In genomic region chr2:178477443-178478099, GRCh38 we compare ENCODE assay signal across 8 cellular contexts. TPM values are rescaled to one million over a fixed set of nuclear protein-coding genes. Genes with fewer than 3 reads are reported as not detected.
DNase-seq lines count a peak whose midpoint lies in the region; ATAC-seq and TF ChIP-seq lines count a peak whose summit lies in the region.

No MANE protein-coding gene starts in this region.

- H3K4me3 Mint-ChIP-seq in dendritic cell treated with granulocyte-macrophage colony-stimulating factor and Interleukin-4, amounts not matched to agents 40 ng/mL and 50 ng/mL, for 4 days: peak overlapping the region; percentile 4
- peak overlapping the region; percentile 94 for H3K4me3 Mint-ChIP-seq in osteocyte (ENCODE audit: unreplicated experiment)

- H2AFZ ChIP-seq in DND-41 (ENCODE audit: low read depth, low read length): peak overlapping the region; percentile 96

- H3K27ac ChIP-seq in DND-41 (ENCODE audit: low read length): peak overlapping the region; percentile 95

- peak overlapping the region; percentile 69 for H3K4me2 ChIP-seq in DND-41 (ENCODE audit: insufficient read depth, low read length)

- no peaks in the 10 kb centered on the region for H3K27me3 Mint-ChIP-seq in dendritic cell treated with granulocyte-macrophage colony-stimulating factor and Interleukin-4, amounts not matched to agents 40 ng/mL and 50 ng/mL, for 4 days
- no peaks in the 10 kb centered on the region for H3K27me3 Mint-ChIP-seq in osteocyte (ENCODE audit: unreplicated experiment)

- ATAC-seq in DND-41 (ENCODE audit: insufficient read depth, low read depth): no peak
- no peak for ATAC-seq in GM18502 (IDR thresholded peaks at IDR 0.05; ENCODE audit: poor library complexity, unreplicated experiment)
- ATAC-seq in HG02938 (IDR thresholded peaks at IDR 0.05; ENCODE audit: unreplicated experiment): no peak

- peaks cover 6% of the 10 kb centered on the region; the same call in 1 of the 2 replicates for H4K20me1 ChIP-seq in DND-41 (ENCODE audit: insufficient read depth, low read length)

- peak overlapping the region; percentile 88 to 90 for H3K4me3 ChIP-seq in DND-41 (ENCODE audit: low read depth in 1 of 2, low read length in 2 of 2)

- peaks cover 49% of the 10 kb centered on the region for H3K4me1 ChIP-seq in DND-41 (ENCODE audit: insufficient read depth, low read length)

- DNase-seq in DND-41 (no peak), NCI-H524 treated with DMSO at 0.1 percent for 48 hours (lab: John Stamatoyannopoulos, UW) (peak; percentile 12), osteocyte (ENCODE audit: extremely low spot score, unreplicated experiment) (no peak), SKM-1 (lab: John Stamatoyannopoulos, UW; ENCODE audit: unreplicated experiment) (no peak), NCI-H345 (lab: John Stamatoyannopoulos, UW) (no peak)

- H3K36me3 ChIP-seq in DND-41 (ENCODE audit: insufficient read depth, low read length): no peaks in the 10 kb centered on the region

- no peaks in the 10 kb centered on the region for H3K9me3 ChIP-seq in DND-41 (ENCODE audit: insufficient read depth, low read length, severe bottlenecking)

- peak overlapping the region; percentile 78 for H3K9ac ChIP-seq in DND-41 (ENCODE audit: low read depth, low read length)

- peaks cover 19% of the 10 kb centered on the region for H3K4me1 Mint-ChIP-seq in dendritic cell treated with granulocyte-macrophage colony-stimulating factor and Interleukin-4, amounts not matched to agents 40 ng/mL and 50 ng/mL, for 4 days (ENCODE audit: low read depth)
- H3K4me1 Mint-ChIP-seq in osteocyte (ENCODE audit: unreplicated experiment): peaks cover 54% of the 10 kb centered on the region

- peaks cover 20% of the 10 kb centered on the region for H3K36me3 Mint-ChIP-seq in dendritic cell treated with granulocyte-macrophage colony-stimulating factor and Interleukin-4, amounts not matched to agents 40 ng/mL and 50 ng/mL, for 4 days (ENCODE audit: low read depth)
- no peaks in the 10 kb centered on the region for H3K36me3 Mint-ChIP-seq in osteocyte (ENCODE audit: unreplicated experiment)

- H3K9me3 Mint-ChIP-seq in dendritic cell treated with granulocyte-macrophage colony-stimulating factor and Interleukin-4, amounts not matched to agents 40 ng/mL and 50 ng/mL, for 4 days: no peaks in the 10 kb centered on the region
- H3K9me3 Mint-ChIP-seq in osteocyte (ENCODE audit: unreplicated experiment): no peaks in the 10 kb centered on the region

- H3K27me3 ChIP-seq in DND-41 (ENCODE audit: insufficient read depth, low read length, poor library complexity): no peaks in the 10 kb centered on the region

- TF ChIP-seq CTCF in DND-41 (IDR thresholded peaks at IDR 0.05; ENCODE audit: borderline replicate concordance, extremely low read depth, low read length, poor library complexity, severe bottlenecking) (no peak), osteocyte (IDR thresholded peaks at IDR 0.05) (no peak)

- H3K27ac Mint-ChIP-seq in dendritic cell treated with granulocyte-macrophage colony-stimulating factor and Interleukin-4, amounts not matched to agents 40 ng/mL and 50 ng/mL, for 4 days: peak overlapping the region; percentile 98
- H3K27ac Mint-ChIP-seq in osteocyte (ENCODE audit: unreplicated experiment): peak overlapping the region; percentile 100

- H3K79me2 ChIP-seq in DND-41 (ENCODE audit: insufficient read depth, low read length): peaks cover 49% of the 10 kb centered on the region

- intact Hi-C loops in dendritic cell treated with granulocyte-macrophage colony-stimulating factor and Interleukin-4, amounts not matched to agents 40 ng/mL and 50 ng/mL, for 4 days (cut with micrococcal nuclease): loop anchor here (2.0 kb wide), 1 partner anchor 65 kb away; no protein-coding TSS in a partner anchor

RNA-seq across cellular contexts. Expression of gene FKBP7, which starts 0.8 kb away (rescaled TPM):
- total RNA-seq in osteocyte: 49.9 and 57.0 TPM in 2 replicates

RNA-seq across cellular contexts. Expression of gene PLEKHA3, which starts 2.7 kb away (rescaled TPM):
- total RNA-seq in osteocyte: 29.1 and 36.2 TPM in 2 replicates

RNA-seq across cellular contexts. Expression of gene PJVK, which starts 26.4 kb away (rescaled TPM):
- total RNA-seq in osteocyte: 7.4 TPM in 2 replicates

RNA-seq across cellular contexts. Expression of gene PRKRA, which starts 26.6 kb away (rescaled TPM):
- 44.8 and 50.1 TPM in 2 replicates for total RNA-seq in osteocyte
